12 cellular contexts compared by ENCODE assay signal in genomic region chr6:106116125-106116524, GRCh38. TPM values are rescaled to one million over a fixed set of nuclear protein-coding genes. Genes with fewer than 3 reads are reported as not detected.
DNase-seq lines count a peak whose midpoint lies in the region; ATAC-seq and TF ChIP-seq lines count a peak whose summit lies in the region.
"Had no signal": no experiment of that assay in that cellular context is flagged by ENCODE, and none has a peak within 500 bp of the region (broad histone marks: within the 10 kb centered on the region; RNA-seq: fewer than 3 reads in every experiment).

No MANE protein-coding gene starts in this region.

- no peaks in the 10 kb centered on the region for H3K36me3 Mint-ChIP-seq in endothelial cell (ENCODE audit: low read depth, unreplicated experiment)
- H3K36me3 Mint-ChIP-seq: mesothelial cell of epicardium had no signal

- H4K20me1 ChIP-seq in osteoblast (ENCODE audit: insufficient read depth, low read length): no peaks in the 10 kb centered on the region

- H3K4me1 ChIP-seq in heart right ventricle (peaks cover 0 to 66% (median 0%) of the 10 kb centered on the region in 9 donors), right atrium auricular region (no peaks in the 10 kb centered on the region), breast epithelium (peaks cover 0 to 10% of the 10 kb centered on the region in 2 donors), osteoblast (ENCODE audit: insufficient read depth, low read length) (peaks cover 26% of the 10 kb centered on the region)
- H3K4me1 ChIP-seq: upper lobe of right lung had no signal

- H3K27me3 ChIP-seq in heart right ventricle (peaks cover 0 to 18% (median 0%) of the 10 kb centered on the region in 7 donors), right atrium auricular region (no peaks in the 10 kb centered on the region), breast epithelium (no peaks in the 10 kb centered on the region), osteoblast (ENCODE audit: insufficient read depth, low read length) (no peaks in the 10 kb centered on the region)
- H3K27me3 ChIP-seq: sigmoid colon, upper lobe of right lung had no signal

- no peak overlapping the region for H2AFZ ChIP-seq in osteoblast (ENCODE audit: low read length)

- TF ChIP-seq CTCF in heart right ventricle (IDR thresholded peaks at IDR 0.05) (no peak), right atrium auricular region (IDR thresholded peaks at IDR 0.05) (no peak), breast epithelium (IDR thresholded peaks at IDR 0.05) (no peak), endothelial cell (IDR thresholded peaks at IDR 0.05; ENCODE audit: unreplicated experiment) (no peak), osteoblast (IDR thresholded peaks at IDR 0.05; ENCODE audit: extremely low read depth, low read depth, low read length) (no peak)

- ATAC-seq in heart right ventricle: peak in 4 of 8 donors; percentile 29 to 57 (median 44)
- no peak for ATAC-seq in GM18511 (IDR thresholded peaks at IDR 0.05; ENCODE audit: unreplicated experiment)
- ATAC-seq in HG02759 (IDR thresholded peaks at IDR 0.05; ENCODE audit: unreplicated experiment): no peak
- ATAC-seq: activated CD4-positive, CD25-positive, alpha-beta regulatory T cell treated with anti-CD3 and anti-CD28 coated beads, Interleukin-2, amount 50 U/mL, for 24 hours; upper lobe of right lung had no signal

- intact Hi-C loops in heart right ventricle (cut with DNase I): no loop called here
- intact Hi-C loops in breast epithelium (cut with DNase I; ENCODE audit: low total_unique reads): no loop called here

- H3K4me3 Mint-ChIP-seq in endothelial cell (ENCODE audit: unreplicated experiment): no peak overlapping the region
- H3K4me3 Mint-ChIP-seq: mesothelial cell of epicardium had no signal

- no peaks in the 10 kb centered on the region for H3K9me3 ChIP-seq in heart right ventricle
- H3K9me3 ChIP-seq in right atrium auricular region: no peaks in the 10 kb centered on the region
- H3K9me3 ChIP-seq in breast epithelium: no peaks in the 10 kb centered on the region
- H3K9me3 ChIP-seq in osteoblast (ENCODE audit: low read depth, low read length): no peaks in the 10 kb centered on the region
- H3K9me3 ChIP-seq: sigmoid colon, upper lobe of right lung had no signal

- H3K79me2 ChIP-seq in osteoblast (ENCODE audit: insufficient read depth, low read length): no peaks in the 10 kb centered on the region

- H3K4me3 ChIP-seq in heart right ventricle (no peak overlapping the region), right atrium auricular region (no peak overlapping the region), breast epithelium (no peak overlapping the region), osteoblast (ENCODE audit: insufficient read depth, low read length) (no peak overlapping the region)
- H3K4me3 ChIP-seq: sigmoid colon, upper lobe of right lung had no signal

- H3K27ac ChIP-seq in heart right ventricle (peak overlapping the region in 1 of 10 donors; percentile 1), right atrium auricular region (no peak overlapping the region), breast epithelium (peak overlapping the region; percentile 38 to 68), osteoblast (ENCODE audit: low read depth, low read length) (no peak overlapping the region)
- H3K27ac ChIP-seq: sigmoid colon, upper lobe of right lung had no signal

- H3K4me2 ChIP-seq in osteoblast (ENCODE audit: insufficient read depth, low read length): no peak overlapping the region

- no peak overlapping the region for H3K27ac Mint-ChIP-seq in endothelial cell (ENCODE audit: unreplicated experiment)
- H3K27ac Mint-ChIP-seq: mesothelial cell of epicardium had no signal

- H3K27me3 Mint-ChIP-seq in endothelial cell (ENCODE audit: unreplicated experiment): peaks cover 3% of the 10 kb centered on the region

- WGBS in heart right ventricle, 2 donors: 64 to 68% methylated on average over 2 of the region's 2 CpGs

- H3K4me1 Mint-ChIP-seq in endothelial cell (ENCODE audit: unreplicated experiment): peaks cover 32% of the 10 kb centered on the region

- H3K36me3 ChIP-seq in heart right ventricle: no peaks in the 10 kb centered on the region
- H3K36me3 ChIP-seq in right atrium auricular region: no peaks in the 10 kb centered on the region
- H3K36me3 ChIP-seq in breast epithelium: no peaks in the 10 kb centered on the region
- H3K36me3 ChIP-seq in osteoblast (ENCODE audit: insufficient read depth, low read length): no peaks in the 10 kb centered on the region
- H3K36me3 ChIP-seq: sigmoid colon, upper lobe of right lung had no signal

- DNase-seq in heart right ventricle (peak; percentile 44 to 48), right atrium auricular region (ENCODE audit: low spot score) (no peak), breast epithelium (ENCODE audit: low spot score in 2 of 2) (peak; percentile 80 to 91), hypothalamus (lab: John Stamatoyannopoulos, UW) (peak in 40 of 51 donors; percentile 1 to 85 (median 44)), endothelial cell (ENCODE audit: low spot score) (no peak), osteoblast (ENCODE audit: insufficient read length, low spot score, missing footprints) (no peak)
- DNase-seq: sigmoid colon, upper lobe of right lung had no signal

- TF ChIP-seq POLR2A in breast epithelium (IDR thresholded peaks at IDR 0.05): no peak

- H3K9me3 Mint-ChIP-seq in endothelial cell (ENCODE audit: unreplicated experiment): no peaks in the 10 kb centered on the region

RNA-seq across cellular contexts. Expression of gene PRDM1, which starts 30.0 kb away (rescaled TPM):
- total RNA-seq in heart right ventricle (10 to 100 TPM in 1 of 10 donors, 1 to 10 TPM in 8, under 1 TPM in 1; 0.47 to 11.2 (median 2.1) TPM), right atrium auricular region (1 to 10 TPM; 1.8 to 1.9 TPM), breast epithelium (10 to 100 TPM in 2 of 3 donors, 1 to 10 TPM in 1; 6.9 to 16.0 (median 13.1) TPM), endothelial cell (ENCODE audit: unreplicated experiment) (19.6 TPM), osteoblast (1.8 and 2.5 TPM in 2 replicates)
- polyA plus RNA-seq in heart right ventricle: under 1 TPM; 0.32 to 0.73 TPM

Comparison
In these comparisons a context has a peak if more than half of its experiments do, and no peak if none do; other contexts are left out.
1. DNase-seq: peak in heart right ventricle (2 of 2), breast epithelium (2 of 2) and hypothalamus (40 of 51); none in right atrium auricular region (single experiment), endothelial cell (single experiment) and osteoblast (single experiment).
2. H3K27ac ChIP-seq: peak in breast epithelium (2 of 2); none in right atrium auricular region (0 of 2) and osteoblast (single experiment).